ENCODE assay signal across 22 cellular contexts in genomic region chr2:36497570-36498163, GRCh38.
"Had no signal": no experiment of that assay in that cellular context is flagged by ENCODE, and none has a peak within 500 bp of the region (broad histone marks: within the 10 kb centered on the region; RNA-seq: fewer than 3 reads in every experiment).

No MANE protein-coding gene starts in this region.

- H3K4me2 ChIP-seq: neural progenitor cell, smooth muscle cell had no signal

- H3K36me3 ChIP-seq: adrenal gland, neural progenitor cell, ovary, right lobe of liver had no signal

- H3K4me1 ChIP-seq: adrenal gland, neural progenitor cell, right lobe of liver, suprapubic skin had no signal

- H3K27me3 ChIP-seq: adrenal gland, dorsolateral prefrontal cortex, foreskin keratinocyte, neural progenitor cell, ovary, right lobe of liver, suprapubic skin had no signal

- H3K4me3 ChIP-seq: adrenal gland, dorsolateral prefrontal cortex, mucosa of descending colon, neural progenitor cell, ovary, right lobe of liver, smooth muscle cell, suprapubic skin had no signal

- H3K9me3 ChIP-seq: adrenal gland, mucosa of descending colon, ovary, right lobe of liver, suprapubic skin had no signal

- DNase-seq: activated CD4-positive, alpha-beta T cell treated with anti-CD3 and anti-CD28 coated beads, Interleukin-2, amount 10 ng/mL, durations not matched to agents 7 days and 5 days; activated CD8-positive, alpha-beta memory T cell treated with anti-CD3 and anti-CD28 coated beads, Interleukin-2, amount 50 U/mL, for 4 hours; activated gamma-delta T cell; activated T-cell treated with anti-CD3 and anti-CD28 coated beads, Interleukin-2, amount 50 U/mL, for 48 hours; adrenal gland; cerebellar nuclear complex; dorsolateral prefrontal cortex; endodermal cell; foreskin keratinocyte; mesenchymal stem cell; mucosa of descending colon; naive B cell; ovary; right lobe of liver; stimulated activated CD4-positive, alpha-beta T cell treated with anti-CD3 and anti-CD28 coated beads, Interleukin-4, amount 100 ng/mL, for 1 hour; stimulated activated naive CD8-positive, alpha-beta T cell treated with anti-CD3 and anti-CD28 coated beads, Interleukin-15, amount 100 ng/mL, for 72 hours; trophoblast cell had no signal

- H3K27ac ChIP-seq: adrenal gland, dorsolateral prefrontal cortex, epithelial cell of prostate, foreskin keratinocyte, neural progenitor cell, ovary, right lobe of liver, suprapubic skin had no signal

- H3K9ac ChIP-seq: neural progenitor cell had no signal

- H2AFZ ChIP-seq: neural progenitor cell had no signal

- ATAC-seq: activated CD4-positive, CD25-positive, alpha-beta regulatory T cell treated with anti-CD3 and anti-CD28 coated beads, Interleukin-2, amount 50 U/mL, for 24 hours; foreskin keratinocyte; mucosa of descending colon; right lobe of liver; stimulated activated naive CD8-positive, alpha-beta T cell treated with anti-CD3 and anti-CD28 coated beads, Interleukin-15, amount 100 ng/mL, for 72 hours had no signal
